ENCODE assay signal across 10 cellular contexts in the genomic region with DNA sequence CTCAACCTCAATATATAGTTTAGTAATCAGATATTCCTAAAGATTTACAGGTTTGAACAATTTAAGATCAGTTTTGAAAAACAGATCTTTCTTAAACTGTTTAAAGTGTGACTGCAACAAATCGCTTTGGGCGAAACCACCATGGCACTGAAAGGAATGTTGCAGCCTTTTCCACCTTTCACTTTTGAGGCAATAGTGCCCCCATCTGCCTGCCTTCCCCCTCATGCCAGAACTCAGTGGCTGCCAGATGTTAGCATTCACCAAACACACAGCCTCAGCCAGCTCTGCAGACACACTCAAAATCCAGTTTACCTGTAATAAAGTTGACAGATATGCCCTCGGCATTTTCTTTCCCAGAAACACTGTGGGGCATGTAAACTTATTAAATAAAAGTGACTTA.
A peak's percentile ranks its signal among the peaks of the same experiment; 100 is the strongest.
DNase-seq lines count a peak whose midpoint lies in the region; ATAC-seq, FAIRE-seq and TF ChIP-seq lines count a peak whose summit lies in the region.
"Had no signal": no experiment of that assay in that cellular context is flagged by ENCODE, and none has a peak within 500 bp of the region (broad histone marks: within the 10 kb centered on the region; RNA-seq: fewer than 3 reads in every experiment).

No MANE protein-coding gene starts in this region.

- no peak overlapping the region for H3K4me3 ChIP-seq in NB4 (ENCODE audit: low read depth, low read length)

- TF ChIP-seq CTCF in NB4 (IDR thresholded peaks at IDR 0.05; ENCODE audit: low read depth, low read length), result peak; percentile 50

- peak; percentile 4 for DNase-seq in NCI-H2171 treated with DMSO at 0.1 percent for 48 hours (lab: John Stamatoyannopoulos, UW)
- DNase-seq in NCI-H2171 (lab: John Stamatoyannopoulos, UW), result no peak
- peak; percentile 56 for DNase-seq in NB4 (ENCODE audit: low read depth)
- DNase-seq in epidermal melanocyte (ENCODE audit: insufficient read length, low spot score), result peak; percentile 34
- DNase-seq in posterior cingulate gyrus, result peak in 7 of 10 donors; percentile 51 to 90 (median 63)
- no peak for DNase-seq in H54 (ENCODE audit: insufficient read length, low spot score)

- no peak for FAIRE-seq in H54 (lab: Jason Lieb, UNC)
- FAIRE-seq: TTC549 had no signal

- intact Hi-C loops in posterior cingulate gyrus (cut with DNase I), result loop anchor here (2.0 to 10.0 kb wide), 4 partner anchors 165 to 625 kb away; a partner anchor contains a TSS

- TF ChIP-seq POLR2A in NB4 (IDR thresholded peaks at IDR 0.05; ENCODE audit: extremely low read depth, insufficient read length) (no peak), H54 (IDR thresholded peaks at IDR 0.05; ENCODE audit: low read depth, low read length) (no peak)

- ATAC-seq in HG02870 (IDR thresholded peaks at IDR 0.05; ENCODE audit: unreplicated experiment) (no peak), GM21786 (IDR thresholded peaks at IDR 0.05; ENCODE audit: unreplicated experiment) (no peak)
- ATAC-seq: naive thymus-derived CD4-positive, alpha-beta T cell had no signal

Comparison
In these comparisons a context has a peak if more than half of its experiments do, and no peak if none do; other contexts are left out.
1. DNase-seq: peak in NCI-H2171 treated with DMSO at 0.1 percent for 48 hours (single experiment), NB4 (single experiment), epidermal melanocyte (single experiment) and posterior cingulate gyrus (7 of 10); none in NCI-H2171 (single experiment) and H54 (single experiment).